15 cellular contexts compared by ENCODE assay signal in genomic region chr7:105896407-105896842, GRCh38. TPM values are rescaled to one million over a fixed set of nuclear protein-coding genes. Genes with fewer than 3 reads are reported as not detected.
DNase-seq lines count a peak whose midpoint lies in the region; ATAC-seq and TF ChIP-seq lines count a peak whose summit lies in the region.
"Had no signal": no experiment of that assay in that cellular context is flagged by ENCODE, and none has a peak within 500 bp of the region (broad histone marks: within the 10 kb centered on the region; RNA-seq: fewer than 3 reads in every experiment).

No MANE protein-coding gene starts in this region.

- H4K20me1 ChIP-seq in hepatocyte (ENCODE audit: insufficient read depth, poor library complexity, severe bottlenecking): no peaks in the 10 kb centered on the region

- peaks cover 4% of the 10 kb centered on the region for H3K4me1 ChIP-seq in hepatocyte (ENCODE audit: insufficient read depth)
- H3K4me1 ChIP-seq: BE2C had no signal

- no peak for ATAC-seq in HG02840 (IDR thresholded peaks at IDR 0.05; ENCODE audit: low FRiP score, unreplicated experiment)

- H3K79me2 ChIP-seq in hepatocyte: peaks cover 10% of the 10 kb centered on the region

- 68% methylated on average over 1 of the region's 1 CpG for WGBS in hepatocyte (ENCODE audit: low lambda C conversion rate, missing lambda C conversion rate)

- no peaks in the 10 kb centered on the region for H3K27me3 ChIP-seq in hepatocyte
- H3K27me3 ChIP-seq: BE2C had no signal

- no peaks in the 10 kb centered on the region for H3K36me3 ChIP-seq in hepatocyte (replicated peaks; ENCODE audit: insufficient read depth, low read depth)
- H3K36me3 ChIP-seq: BE2C had no signal

- no peak overlapping the region for H2AFZ ChIP-seq in hepatocyte

- H3K4me2 ChIP-seq in hepatocyte: no peak overlapping the region

- H3K9me3 ChIP-seq in hepatocyte (ENCODE audit: low read depth): no peaks in the 10 kb centered on the region
- H3K9me3 ChIP-seq: BE2C had no signal

- no peak overlapping the region for H3K4me3 ChIP-seq in hepatocyte

- H3K27ac ChIP-seq in hepatocyte: no peak overlapping the region

- no peaks in the 10 kb centered on the region for H3K9me2 ChIP-seq in hepatocyte (replicated peaks; ENCODE audit: insufficient read depth)

- no peak for TF ChIP-seq CTCF in hepatocyte (IDR thresholded peaks at IDR 0.05; ENCODE audit: poor library complexity)

- DNase-seq in DMS 273 (lab: John Stamatoyannopoulos, UW; ENCODE audit: unreplicated experiment) (peak; percentile 96), NCI-H1436 treated with DMSO at 0.1 percent for 48 hours (lab: John Stamatoyannopoulos, UW) (peak; percentile 75), NCI-H524 (lab: John Stamatoyannopoulos, UW) (peak; percentile 42 to 85), hepatocyte (ENCODE audit: low spot score) (peak; percentile 25), A172 (ENCODE audit: low spot score) (no peak), HK-2 (ENCODE audit: unreplicated experiment) (no peak)
- no peak for DNase-seq in activated CD4-positive, alpha-beta T cell treated with anti-CD3 and anti-CD28 coated beads, Interleukin-2, amount 50 U/mL, for 48 hours
- DNase-seq: activated CD4-positive, alpha-beta memory T cell treated with anti-CD3 and anti-CD28 coated beads for 36 hours; activated naive CD4-positive, alpha-beta T cell; BE2C; cerebellar nuclear complex; NCI-H526; stimulated activated CD4-positive, alpha-beta T cell treated with anti-CD3 and anti-CD28 coated beads, Interleukin-4, amount 100 ng/mL, for 1 hour; SW 1271 had no signal

RNA-seq across cellular contexts. Expression of gene ATXN7L1, which starts 20.0 kb away (rescaled TPM):
- 8.5 and 9.3 TPM in 2 replicates for total RNA-seq in hepatocyte
- polyA plus RNA-seq in hepatocyte: 6.7 and 8.9 TPM in 2 replicates
- total RNA-seq in A172 (2014; rRNA removed; shearing (Covaris generic)): 1.6 and 10.2 TPM in 2 replicates

Comparison
In these comparisons a context has a peak if more than half of its experiments do, and no peak if none do; other contexts are left out.
1. DNase-seq: peak in DMS 273 (single experiment), NCI-H1436 treated with DMSO at 0.1 percent for 48 hours (single experiment), NCI-H524 (2 of 2) and hepatocyte (single experiment); none in A172 (single experiment), HK-2 (single experiment) and activated CD4-positive, alpha-beta T cell treated with anti-CD3 and anti-CD28 coated beads, Interleukin-2, amount 50 U/mL, for 48 hours (0 of 2).